In the genomic region with DNA sequence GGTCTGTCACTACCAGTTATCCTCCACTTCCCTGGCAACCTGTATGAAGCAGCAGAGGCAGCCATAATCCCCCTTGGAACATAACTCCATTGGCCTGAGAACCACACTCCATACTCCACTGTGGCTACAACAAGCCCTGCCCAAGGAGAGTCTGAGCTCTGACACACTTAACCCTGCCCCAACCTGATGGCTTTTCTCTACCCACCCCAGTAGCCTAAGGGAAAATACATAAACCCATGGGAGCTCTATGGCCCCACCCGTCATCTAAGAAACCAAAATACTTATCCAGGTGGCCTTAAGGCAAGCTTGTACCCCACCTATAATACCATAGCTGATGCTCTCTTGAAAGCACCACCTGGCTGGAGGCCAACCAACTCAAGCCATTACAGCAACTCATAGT, we compare ENCODE assay signal across 9 cellular contexts.
"Had no signal": no experiment of that assay in that cellular context is flagged by ENCODE, and none has a peak within 500 bp of the region (broad histone marks: within the 10 kb centered on the region; RNA-seq: fewer than 3 reads in every experiment).

No MANE protein-coding gene starts in this region.

- H3K27ac ChIP-seq: GM23248, HL-60 had no signal

- H3K36me3 Mint-ChIP-seq: IgD-negative memory B cell had no signal

- H3K27ac Mint-ChIP-seq: HFFc6 had no signal

- H3K4me3 ChIP-seq: GM23248, HAP-1 had no signal

- H3K4me1 Mint-ChIP-seq: IgD-negative memory B cell had no signal

- H3K4me1 ChIP-seq: HAP-1 had no signal

- H3K9me3 ChIP-seq: HAP-1 had no signal

- H3K27me3 Mint-ChIP-seq: IgD-negative memory B cell had no signal

- DNase-seq: GM23248, GOT3, H7, HFFc6 had no signal

- ATAC-seq: HCT116, HepG2 had no signal

- H2AFZ ChIP-seq: GM23248 had no signal

- H3K9ac ChIP-seq: GM23248 had no signal

- H3K36me3 ChIP-seq: HAP-1 had no signal

- H3K4me3 Mint-ChIP-seq: HFFc6, IgD-negative memory B cell had no signal
